8 cellular contexts compared by ENCODE assay signal in the genomic region with DNA sequence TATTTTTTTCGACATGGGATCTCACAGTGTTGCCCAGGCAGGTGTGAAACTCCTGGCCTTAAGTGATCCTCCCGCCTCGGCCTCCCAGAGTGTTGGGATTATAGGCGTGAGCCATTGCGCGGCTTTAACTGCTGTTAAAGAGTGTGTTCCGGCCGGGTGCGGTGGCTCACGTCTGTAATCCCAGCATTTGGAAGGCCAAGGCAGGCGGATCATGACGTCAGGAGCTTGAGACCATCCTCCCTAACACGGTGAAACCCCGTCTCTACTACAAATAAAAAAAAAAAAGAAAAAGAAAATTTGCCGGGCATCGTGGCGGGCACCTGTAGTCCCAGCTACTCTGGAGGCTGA. TPM values are rescaled to one million over a fixed set of nuclear protein-coding genes. Genes with fewer than 3 reads are reported as not detected.
DNase-seq lines count a peak whose midpoint lies in the region; ATAC-seq and TF ChIP-seq lines count a peak whose summit lies in the region.

No MANE protein-coding gene starts in this region.

- TF ChIP-seq CTCF in CD4-positive, alpha-beta T cell (IDR thresholded peaks at IDR 0.05), result no peak
- TF ChIP-seq CTCF in MM.1S (IDR thresholded peaks at IDR 0.05; ENCODE audit: low read length) (no peak), dorsolateral prefrontal cortex (IDR thresholded peaks at IDR 0.05 in 54 of 56, conservative IDR thresholded peaks at IDR 0.05 in 2 of 56; ENCODE audit: low read depth in 1 of 56, partially characterized antibody in 56 of 56) (no peak), nephron (IDR thresholded peaks at IDR 0.05; ENCODE audit: unreplicated experiment in 3 of 3) (no peak)

- peaks cover 59% of the 10 kb centered on the region for H3K79me2 ChIP-seq in MM.1S (ENCODE audit: low read length)

- peak overlapping the region; percentile 98 for H3K4me3 Mint-ChIP-seq in CD4-positive, alpha-beta T cell
- peak overlapping the region; percentile 92 to 94 (median 93) for H3K4me3 Mint-ChIP-seq in nephron

- peaks cover 3% of the 10 kb centered on the region; the same call in 1 of the 2 replicates for H3K4me1 ChIP-seq in MM.1S (ENCODE audit: low read length)

- H3K4me2 ChIP-seq in MM.1S (ENCODE audit: low read depth, low read length), result peak overlapping the region; percentile 68; the same call in 1 of the 2 replicates

- no peaks in the 10 kb centered on the region for H3K27me3 ChIP-seq in CD4-positive, alpha-beta T cell (ENCODE audit: control insufficient read depth, insufficient read depth, low read length)
- H3K27me3 ChIP-seq in MM.1S (replicated peaks; ENCODE audit: insufficient read depth, low read length), result no peaks in the 10 kb centered on the region
- H3K27me3 ChIP-seq in dorsolateral prefrontal cortex, result no peaks in the 10 kb centered on the region

- no peak for DNase-seq in CD4-positive, alpha-beta T cell
- no peak for DNase-seq in MM.1S
- no peak for DNase-seq in dorsolateral prefrontal cortex
- no peak for DNase-seq in stimulated activated CD4-positive, alpha-beta T cell treated with anti-CD3 and anti-CD28 coated beads, Interleukin-12 subunit alpha, Interleukin-12 subunit beta, amount 100 ng/mL, for 4 hours
- DNase-seq in NCI-H226, result no peak

- H2AFZ ChIP-seq in MM.1S (ENCODE audit: low read length), result no peak overlapping the region

- intact Hi-C loops in CD4-positive, alpha-beta T cell (cut with DNase I, micrococcal nuclease), result loop anchor here (2.0 to 10.0 kb wide), 9 partner anchors 101 to 1704 kb away; partner anchors contain the start of genes TYW1 (in 2 of the 2), GUSB (in 1 of the 2), SBDS (in 1 of the 2) and TMEM248 (in 1 of the 2)
- intact Hi-C loops in dorsolateral prefrontal cortex (cut with DNase I), result loop anchor here (2.0 to 5.0 kb wide), 4 partner anchors 59 to 179 kb away; partner anchors contain the start of gene TMEM248 (in 1 of the 2)

- H3K27ac Mint-ChIP-seq in CD4-positive, alpha-beta T cell, result peak overlapping the region; percentile 98
- peak overlapping the region; percentile 50 to 95 (median 95) for H3K27ac Mint-ChIP-seq in nephron

- no peaks in the 10 kb centered on the region for H3K9me2 ChIP-seq in MM.1S (replicated peaks; ENCODE audit: insufficient read depth, low read length)

- H3K9me3 Mint-ChIP-seq in CD4-positive, alpha-beta T cell, result no peaks in the 10 kb centered on the region
- H3K9me3 Mint-ChIP-seq in nephron, result no peaks in the 10 kb centered on the region

- H3K4me1 Mint-ChIP-seq in CD4-positive, alpha-beta T cell (ENCODE audit: low read depth), result peaks cover 30% of the 10 kb centered on the region
- peaks cover 8% of the 10 kb centered on the region for H3K4me1 Mint-ChIP-seq in nephron

- H3K4me3 ChIP-seq in MM.1S (ENCODE audit: low read length) (peak overlapping the region; percentile 97), dorsolateral prefrontal cortex (peak overlapping the region; percentile 56 to 100 (median 95))

- H3K9ac ChIP-seq in MM.1S (ENCODE audit: low read length), result peak overlapping the region; percentile 88; the same call in 1 of the 2 replicates

- H3K9me3 ChIP-seq in CD4-positive, alpha-beta T cell (ENCODE audit: control insufficient read depth, low read length), result no peaks in the 10 kb centered on the region
- H3K9me3 ChIP-seq in MM.1S (replicated peaks; ENCODE audit: insufficient read depth, low read length), result no peaks in the 10 kb centered on the region

- H3K27me3 Mint-ChIP-seq in CD4-positive, alpha-beta T cell, result no peaks in the 10 kb centered on the region
- no peaks in the 10 kb centered on the region for H3K27me3 Mint-ChIP-seq in nephron (ENCODE audit: low read depth)

- ATAC-seq in CD4-positive, alpha-beta T cell (ENCODE audit: poor library complexity), result no peak
- no peak for ATAC-seq in GM18519 (IDR thresholded peaks at IDR 0.05; ENCODE audit: low FRiP score, unreplicated experiment)
- no peak for ATAC-seq in GM21717 (IDR thresholded peaks at IDR 0.05; ENCODE audit: unreplicated experiment)

- peaks cover 15% of the 10 kb centered on the region for H3K36me3 Mint-ChIP-seq in CD4-positive, alpha-beta T cell (ENCODE audit: low read depth)
- H3K36me3 Mint-ChIP-seq in nephron (ENCODE audit: low read depth), result peaks cover 7% of the 10 kb centered on the region

- peaks cover 8% of the 10 kb centered on the region; the same call in 1 of the 2 replicates for H3F3A ChIP-seq in MM.1S (ENCODE audit: insufficient read depth, low read length)

- CTCF ChIA-PET in CD4-positive, alpha-beta T cell (lab: Charles Lee), result no interaction called here

- POLR2A ChIA-PET in CD4-positive, alpha-beta T cell (lab: Charles Lee), result interaction anchor here (3.6 kb wide), 1 partner anchor 87 kb away, joined by 24 read pairs; no protein-coding TSS in a partner anchor

- H3K27ac ChIP-seq in CD4-positive, alpha-beta T cell (ENCODE audit: low read depth, low read length), result no peak overlapping the region
- H3K27ac ChIP-seq in MM.1S (ENCODE audit: low read length), result no peak overlapping the region
- H3K27ac ChIP-seq in dorsolateral prefrontal cortex, result peak overlapping the region in 30 of 59 donors; percentile 51 to 99 (median 95)

- no peaks in the 10 kb centered on the region for H3K36me3 ChIP-seq in MM.1S (replicated peaks; ENCODE audit: insufficient read depth, low read length)

- H4K20me1 ChIP-seq in MM.1S (ENCODE audit: insufficient read depth, low read length), result no peaks in the 10 kb centered on the region

RNA-seq across cellular contexts. Expression of gene RABGEF1, which starts 1.1 kb away (rescaled TPM):
- total RNA-seq in CD4-positive, alpha-beta T cell, result 10 to 100 TPM; 18.9 to 20.1 TPM
- 10 to 100 TPM; 30.2 to 59.5 (median 45.8) TPM for total RNA-seq in dorsolateral prefrontal cortex

Comparison
In these comparisons a context has a peak if more than half of its experiments do, and no peak if none do; other contexts are left out.
1. H3K27ac ChIP-seq: peak in dorsolateral prefrontal cortex (30 of 59); none in CD4-positive, alpha-beta T cell (single experiment) and MM.1S (single experiment).